Comparison of ENCODE assay signal across 8 cellular contexts in the genomic region with DNA sequence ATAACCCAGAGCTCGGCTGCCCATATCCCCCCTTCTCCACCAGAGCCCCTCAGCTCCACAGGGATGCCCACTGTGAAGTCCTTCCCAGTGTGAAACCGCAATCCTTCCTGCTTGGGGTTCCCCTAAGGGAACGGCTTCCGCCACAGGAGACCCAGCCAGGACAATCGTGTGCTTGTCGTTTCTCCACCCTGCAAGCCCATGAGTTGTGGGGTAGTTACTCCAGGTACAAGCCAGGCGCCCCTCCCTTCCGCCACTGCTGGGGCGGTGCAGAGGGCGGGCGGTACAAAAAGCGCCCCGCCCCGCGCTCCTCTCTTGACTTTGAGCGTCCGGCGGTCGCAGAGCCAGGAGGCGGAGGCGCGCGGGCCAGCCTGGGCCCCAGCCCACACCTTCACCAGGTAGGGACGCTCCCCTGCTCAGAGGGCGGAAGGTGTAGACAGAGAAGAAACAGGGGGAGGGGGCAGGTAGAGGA. TPM values are rescaled to one million over a fixed set of nuclear protein-coding genes. Genes with fewer than 3 reads are reported as not detected.
DNase-seq lines count a peak whose midpoint lies in the region; ATAC-seq, FAIRE-seq and TF ChIP-seq lines count a peak whose summit lies in the region.

A gene with protein sequence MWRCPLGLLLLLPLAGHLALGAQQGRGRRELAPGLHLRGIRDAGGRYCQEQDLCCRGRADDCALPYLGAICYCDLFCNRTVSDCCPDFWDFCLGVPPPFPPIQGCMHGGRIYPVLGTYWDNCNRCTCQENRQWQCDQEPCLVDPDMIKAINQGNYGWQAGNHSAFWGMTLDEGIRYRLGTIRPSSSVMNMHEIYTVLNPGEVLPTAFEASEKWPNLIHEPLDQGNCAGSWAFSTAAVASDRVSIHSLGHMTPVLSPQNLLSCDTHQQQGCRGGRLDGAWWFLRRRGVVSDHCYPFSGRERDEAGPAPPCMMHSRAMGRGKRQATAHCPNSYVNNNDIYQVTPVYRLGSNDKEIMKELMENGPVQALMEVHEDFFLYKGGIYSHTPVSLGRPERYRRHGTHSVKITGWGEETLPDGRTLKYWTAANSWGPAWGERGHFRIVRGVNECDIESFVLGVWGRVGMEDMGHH (plus strand): TSS at position 315 of the 469 bp plus-strand sequence. CDS start 634 bp downstream, outside the sequence.

- H3K27ac ChIP-seq in Peyer's patch (peak within 1 kb of the TSS; percentile 42 to 96 (median 88)), gastroesophageal sphincter (peak within 1 kb of the TSS; percentile 87 to 97 (median 93)), pancreas (peak within 1 kb of the TSS; percentile 69 to 90 (median 89))

- ATAC-seq in gastroesophageal sphincter (peak; percentile 37), pancreas (peak; percentile 64 to 80 (median 68)), HG03135 (IDR thresholded peaks at IDR 0.05; ENCODE audit: unreplicated experiment) (no peak), HG02763 (IDR thresholded peaks at IDR 0.05; ENCODE audit: unreplicated experiment) (no peak)
- no peak for ATAC-seq in stimulated activated naive CD8-positive, alpha-beta T cell treated with anti-CD3 and anti-CD28 coated beads, Interleukin-15, Interleukin-2, amounts not matched to agents 100 U/mL and 50 U/mL, for 24 hours

- H3K36me3 ChIP-seq in Peyer's patch (no peaks in the 10 kb centered on the region), gastroesophageal sphincter (no peaks in the 10 kb centered on the region), pancreas (no peaks in the 10 kb centered on the region)

- WGBS in gastroesophageal sphincter (ENCODE audit: low coverage in 1 of 2), 2 donors: 0% methylated on average over 10 of the region's 25 CpGs; no CpG with 5 or more reads in 1 of the 2 donors
- WGBS in pancreas, 2 donors: 12 to 26% methylated on average over 25 of the region's 25 CpGs

- H3K4me1 ChIP-seq in Peyer's patch (peaks cover 0 to 55% (median 11%) of the 10 kb centered on the region in 4 donors), gastroesophageal sphincter (peaks cover 0 to 78% (median 22%) of the 10 kb centered on the region in 3 donors), pancreas (peaks cover 0 to 23% (median 3%) of the 10 kb centered on the region in 3 donors)

- H3K9me3 ChIP-seq in Peyer's patch (no peaks in the 10 kb centered on the region), gastroesophageal sphincter (no peaks in the 10 kb centered on the region), pancreas (no peaks in the 10 kb centered on the region)

- TF ChIP-seq CTCF in Peyer's patch (IDR thresholded peaks at IDR 0.05) (no peak), gastroesophageal sphincter (IDR thresholded peaks at IDR 0.05) (no peak), pancreas (IDR thresholded peaks at IDR 0.05) (no peak)

- H3K27me3 ChIP-seq in Peyer's patch (no peaks in the 10 kb centered on the region), gastroesophageal sphincter (no peaks in the 10 kb centered on the region), pancreas (no peaks in the 10 kb centered on the region)

- H3K4me3 ChIP-seq in Peyer's patch (peak within 1 kb of the TSS; percentile 16 to 76 (median 52)), gastroesophageal sphincter (peak within 1 kb of the TSS; percentile 71 to 76), pancreas (peak within 1 kb of the TSS; percentile 18 to 46 (median 32))

- intact Hi-C loops in pancreas (cut with DNase I): no loop called here

- FAIRE-seq in pancreas (lab: Jason Lieb, UNC) (no peak), GM19239 (lab: Jason Lieb, UNC) (no peak)

- DNase-seq in CD1c-positive myeloid dendritic cell (ENCODE audit: extremely low spot score) (peak; percentile 13), Peyer's patch (peak in 2 of 3 donors; percentile 89 to 92), pancreas (peak in 5 of 6 donors; percentile 52 to 81 (median 69)), GM19239 (ENCODE audit: insufficient read length, low spot score) (no peak)
- no peak for DNase-seq in stimulated activated naive CD8-positive, alpha-beta T cell treated with anti-CD3 and anti-CD28 coated beads, Interleukin-15, Interleukin-2, amounts not matched to agents 100 U/mL and 50 U/mL, for 24 hours

- TF ChIP-seq POLR2A in Peyer's patch (IDR thresholded peaks at IDR 0.05) (peak; percentile 93 to 98), gastroesophageal sphincter (IDR thresholded peaks at IDR 0.05) (peak; percentile 88)

- no peak for TF ChIP-seq EP300 in gastroesophageal sphincter (IDR thresholded peaks at IDR 0.05)

RNA-seq across cellular contexts. Expression of the gene that starts here (rescaled TPM):
- 100 to 1,000 TPM; 112 to 215 (median 192) TPM for total RNA-seq in Peyer's patch
- total RNA-seq in gastroesophageal sphincter: 100 to 1,000 TPM; 152 to 368 (median 248) TPM
- total RNA-seq in pancreas: 10 to 100 TPM; 10.1 to 35.5 (median 19.9) TPM
- 10 to 100 TPM; 45.2 to 47.3 TPM for polyA plus RNA-seq in pancreas

Comparison
In these comparisons a context has a peak if more than half of its experiments do, and no peak if none do; other contexts are left out.
1. DNase-seq: peak in CD1c-positive myeloid dendritic cell (single experiment), Peyer's patch (2 of 3) and pancreas (5 of 6); none in stimulated activated naive CD8-positive, alpha-beta T cell treated with anti-CD3 and anti-CD28 coated beads, Interleukin-15, Interleukin-2, amounts not matched to agents 100 U/mL and 50 U/mL, for 24 hours (single experiment) and GM19239 (single experiment).
2. ATAC-seq: peak in gastroesophageal sphincter (single experiment) and pancreas (4 of 4); none in HG03135 (single experiment), stimulated activated naive CD8-positive, alpha-beta T cell treated with anti-CD3 and anti-CD28 coated beads, Interleukin-15, Interleukin-2, amounts not matched to agents 100 U/mL and 50 U/mL, for 24 hours (single experiment) and HG02763 (single experiment).
3. Peak in every context shown above with its lines, with median percentiles within 50 percentile points of each other: H3K27ac ChIP-seq and H3K4me3 ChIP-seq.